ENCODE assay signal across 8 cellular contexts in genomic region chr17:42274812-42275526, GRCh38. TPM values are rescaled to one million over a fixed set of nuclear protein-coding genes. Genes with fewer than 3 reads are reported as not detected.
DNase-seq lines count a peak whose midpoint lies in the region; ATAC-seq, FAIRE-seq and TF ChIP-seq lines count a peak whose summit lies in the region.

No MANE protein-coding gene starts in this region.

- H3K9me2 ChIP-seq in neural cell (ENCODE audit: insufficient read depth, low read length): no peaks in the 10 kb centered on the region

- H4K5ac ChIP-seq in H1 (ENCODE audit: insufficient read length, low read depth, low read length): no peak overlapping the region

- no peak overlapping the region for H2BK120ac ChIP-seq in H1 (replicated peaks; ENCODE audit: low read depth, low read length)

- no peak overlapping the region for H3K23ac ChIP-seq in H1 (ENCODE audit: insufficient read length)

- H2BK15ac ChIP-seq in H1 (ENCODE audit: low read length): no peak overlapping the region

- H3K27ac ChIP-seq in BLaER1 treated with 17β-estradiol and CSF1 and Interleukin-3, amounts not matched to agents 10 nM and 100 nM: peak overlapping the region; percentile 80 to 96 (median 93); a peak in 20 of 22 replicates
- H3K27ac ChIP-seq in H1 (ENCODE audit: low read depth, low read length) (peak overlapping the region; percentile 9; the same call in 1 of the 2 replicates), neural cell (ENCODE audit: low read length) (peak overlapping the region; percentile 90)

- H3K4me3 ChIP-seq in BLaER1 treated with 17β-estradiol and CSF1 and Interleukin-3, amounts not matched to agents 10 nM and 100 nM: peak overlapping the region; percentile 82 to 99 (median 89)
- peak overlapping the region; percentile 53 to 92 (median 75) for H3K4me3 ChIP-seq in H1 (ENCODE audit: extremely low read depth in 1 of 4, insufficient read depth in 2 of 4, low read depth in 3 of 4, low read length in 4 of 4)
- H3K4me3 ChIP-seq in neural cell (ENCODE audit: low read length): peak overlapping the region; percentile 67

- WGBS in H1 (ENCODE audit: extremely low coverage in 1 of 2, insufficient coverage in 1 of 2, insufficient read length in 1 of 2, insufficient replicate concordance in 2 of 2, low coverage in 1 of 2, low lambda C conversion rate in 2 of 2, missing lambda C conversion rate in 1 of 2), 2 experiments: 22% methylated on average over 13 of the region's 13 CpGs; no CpG with 5 or more reads in 1 of the 2 experiments

- DNase-seq in NCI-H69 (lab: John Stamatoyannopoulos, UW) (peak; percentile 58), H1 (ENCODE audit: low read depth in 1 of 2, low spot score in 2 of 2) (no peak), GM19240 (ENCODE audit: insufficient read length, low spot score) (no peak), NCI-H774 (lab: John Stamatoyannopoulos, UW) (no peak), SK-N-DZ (ENCODE audit: low spot score) (no peak)

- peak overlapping the region; percentile 81 to 99 (median 94) for H3K4me2 ChIP-seq in BLaER1 treated with 17β-estradiol and CSF1 and Interleukin-3, amounts not matched to agents 10 nM and 100 nM
- H3K4me2 ChIP-seq in H1 (ENCODE audit: insufficient read depth in 1 of 2, low read depth in 2 of 2, low read length in 2 of 2) (peak overlapping the region; percentile 70 to 91), neural cell (ENCODE audit: low read length) (peak overlapping the region; percentile 95)

- no peak overlapping the region for H3K56ac ChIP-seq in H1 (replicated peaks; ENCODE audit: insufficient read length, low read depth, low read length)

- H3K36me3 ChIP-seq in BLaER1 treated with 17β-estradiol and CSF1 and Interleukin-3, amounts not matched to agents 10 nM and 100 nM: no peaks in the 10 kb centered on the region
- H3K36me3 ChIP-seq in H1 (ENCODE audit: control insufficient read depth in 2 of 4, insufficient read depth in 4 of 4, low read length in 3 of 4) (no peaks in the 10 kb centered on the region), neural cell (ENCODE audit: insufficient read depth, low read length) (no peaks in the 10 kb centered on the region)

- H2AFZ ChIP-seq in H1 (ENCODE audit: low read length) (no peak overlapping the region), neural cell (ENCODE audit: low read depth, low read length) (peak overlapping the region; percentile 31)

- no peaks in the 10 kb centered on the region for H3K9me3 ChIP-seq in BLaER1 treated with 17β-estradiol and CSF1 and Interleukin-3, amounts not matched to agents 10 nM and 100 nM (replicated peaks in 1 of 11)
- H3K9me3 ChIP-seq in H1 (ENCODE audit: insufficient read depth in 2 of 2, low read depth in 1 of 2, low read length in 1 of 2) (no peaks in the 10 kb centered on the region), neural cell (ENCODE audit: low read length) (no peaks in the 10 kb centered on the region)

- TF ChIP-seq RAD21 in H1 (IDR thresholded peaks at IDR 0.05 in 1 of 2, conservative IDR thresholded peaks at IDR 0.05 in 1 of 2; ENCODE audit: low read depth in 2 of 2, low read length in 2 of 2): no peak
- TF ChIP-seq RAD21 in neural cell (conservative IDR thresholded peaks at IDR 0.05): no peak

- H3K79me2 ChIP-seq in H1 (ENCODE audit: control insufficient read depth in 1 of 2, insufficient read depth in 2 of 2, low read length in 2 of 2): peaks cover 4 to 53% of the 10 kb centered on the region in 2 experiments; a peak in 3 of 4 replicates
- peaks cover 53% of the 10 kb centered on the region for H3K79me2 ChIP-seq in neural cell (replicated peaks; ENCODE audit: insufficient read depth, low read length)

- peaks cover 0 to 47% (median 19%) of the 10 kb centered on the region in 11 experiments; a peak in 9 of 22 replicates for H4K20me1 ChIP-seq in BLaER1 treated with 17β-estradiol and CSF1 and Interleukin-3, amounts not matched to agents 10 nM and 100 nM
- H4K20me1 ChIP-seq in H1 (replicated peaks in 1 of 2; ENCODE audit: control insufficient read depth in 1 of 2, insufficient read depth in 2 of 2, low read length in 2 of 2) (peaks cover 0 to 2% of the 10 kb centered on the region in 2 experiments), neural cell (ENCODE audit: insufficient read depth) (peaks cover 5% of the 10 kb centered on the region)

- TF ChIP-seq EP300 in H1 (IDR thresholded peaks at IDR 0.05; ENCODE audit: borderline replicate concordance in 1 of 2, low read depth in 2 of 2, low read length in 2 of 2) (no peak), neural cell (conservative IDR thresholded peaks at IDR 0.05; ENCODE audit: poor library complexity, severe bottlenecking) (no peak)

- peaks cover 8% of the 10 kb centered on the region; the same call in 1 of the 2 replicates for H3K23me2 ChIP-seq in H1 (ENCODE audit: low read depth, low read length)

- no peak overlapping the region for H2BK12ac ChIP-seq in H1 (ENCODE audit: low read depth, low read length)

- H2BK20ac ChIP-seq in H1 (ENCODE audit: low read length): no peak overlapping the region

- no peak overlapping the region for H3K18ac ChIP-seq in H1 (ENCODE audit: extremely low read depth, low read length)

- no peak overlapping the region for H3K4ac ChIP-seq in H1 (replicated peaks; ENCODE audit: insufficient read length, low read depth, low read length)

- no peak for TF ChIP-seq POLR2A in H1 (IDR thresholded peaks at IDR 0.05; ENCODE audit: control extremely low read depth in 1 of 2, low read depth in 2 of 2, low read length in 2 of 2)

- POLR2A ChIA-PET in H1 (lab: Charles Lee; ENCODE audit: partially characterized antibody): interaction anchor here (0.9 to 1.3 kb wide), 7 partner anchors 31 to 148 kb away, joined by 3 to 4 read pairs (median 3); partner anchors contain the start of genes CAVIN1 and HCRT

- H3K9ac ChIP-seq in BLaER1 treated with 17β-estradiol and CSF1 and Interleukin-3, amounts not matched to agents 10 nM and 100 nM: peak overlapping the region; percentile 92 to 96 (median 93)
- H3K9ac ChIP-seq in H1 (replicated peaks in 1 of 4; ENCODE audit: extremely low read depth in 1 of 4, low read depth in 3 of 4, low read length in 3 of 4) (peak overlapping the region in 3 of 4 experiments; percentile 79 to 83 (median 80); a peak in 6 of 7 replicates), neural cell (ENCODE audit: low read length) (peak overlapping the region; percentile 77)

- no peak overlapping the region for H4K91ac ChIP-seq in H1 (replicated peaks; ENCODE audit: insufficient read length, low read length)

- peak overlapping the region; percentile 89; the same call in 1 of the 2 replicates for H4K8ac ChIP-seq in H1 (ENCODE audit: extremely low read depth, insufficient read depth, low read length)

- no peaks in the 10 kb centered on the region for H3F3A ChIP-seq in neural cell (ENCODE audit: insufficient read depth, low read length, poor library complexity, severe bottlenecking)

- H3K79me1 ChIP-seq in H1 (ENCODE audit: low read depth, low read length): peaks cover 8% of the 10 kb centered on the region; the same call in 1 of the 2 replicates

- peaks cover 44 to 56% (median 49%) of the 10 kb centered on the region in 10 experiments for H3K4me1 ChIP-seq in BLaER1 treated with 17β-estradiol and CSF1 and Interleukin-3, amounts not matched to agents 10 nM and 100 nM
- H3K4me1 ChIP-seq in H1 (replicated peaks in 1 of 4; ENCODE audit: control insufficient read depth in 3 of 4, insufficient read depth in 4 of 4, low read length in 3 of 4): peaks cover 9 to 20% (median 13%) of the 10 kb centered on the region in 4 experiments; a peak in 6 of 7 replicates

- CTCF ChIA-PET in H1 (lab: Charles Lee; ENCODE audit: partially characterized antibody): interaction anchor here (1.0 to 5.0 kb wide), 4 partner anchors 24 to 134 kb away, joined by 3 to 26 read pairs (median 6); no protein-coding TSS in a partner anchor

- no peak overlapping the region for H2AK5ac ChIP-seq in H1 (ENCODE audit: low read depth, low read length)

- no peak overlapping the region for H3K14ac ChIP-seq in H1 (ENCODE audit: insufficient read length)

- no peak for FAIRE-seq in H1 (lab: Jason Lieb, UNC)

- TF ChIP-seq CTCF in H1 (IDR thresholded peaks at IDR 0.05; ENCODE audit: control extremely low read depth in 1 of 3, insufficient read depth in 1 of 3, low read depth in 1 of 3, low read length in 3 of 3): no peak
- no peak for TF ChIP-seq CTCF in neural cell (IDR thresholded peaks at IDR 0.05; ENCODE audit: poor library complexity, severe bottlenecking)

- ATAC-seq in GM18858 (IDR thresholded peaks at IDR 0.05; ENCODE audit: unreplicated experiment): no peak

- H3K27me3 ChIP-seq in BLaER1 treated with 17β-estradiol and CSF1 and Interleukin-3, amounts not matched to agents 10 nM and 100 nM: no peaks in the 10 kb centered on the region
- H3K27me3 ChIP-seq in H1 (replicated peaks in 1 of 4; ENCODE audit: control insufficient read depth in 3 of 4, extremely low read depth in 1 of 4, insufficient read depth in 3 of 4, low read length in 3 of 4) (peaks cover 0 to 4% (median 2%) of the 10 kb centered on the region in 4 experiments; a peak in 1 of 7 replicates), neural cell (ENCODE audit: insufficient read depth, low read depth, low read length) (no peaks in the 10 kb centered on the region)

- no peak overlapping the region for H2BK5ac ChIP-seq in H1 (ENCODE audit: low read depth, low read length)

RNA-seq across cellular contexts. Expression of gene STAT5B, which starts 1.2 kb away (rescaled TPM):
- 43.3 and 52.6 TPM in 2 replicates for total RNA-seq in H1 (2021; fragmentation: NEBNext Ultra II Directional; extraction: Animal tissue kit (Norgen Biotek cat#: 25700))
- polyA plus RNA-seq in H1 (2011; rRNA removed) (35.3 and 40.8 TPM in 2 replicates), neural cell (47.4 and 54.9 TPM in 2 replicates)
- polyA plus RNA-seq in H1 (2011; cell fraction: cytosol; rRNA removed): 43.3 TPM
- polyA plus RNA-seq in H1 (2011; cell fraction: nucleus; rRNA removed): 59.0 TPM
- 30.5 to 36.1 TPM (median 33.9 TPM) in 4 replicates for polyA plus RNA-seq in H1 (2012, experiment 1 of 2)
- 19.0 TPM for polyA plus RNA-seq in H1 (2012, experiment 2 of 2)
- 17.7 TPM for polyA plus RNA-seq in H1 (2013, experiment 1 of 2)
- polyA plus RNA-seq in H1 (2013, experiment 2 of 2): 15.8 TPM
- polyA minus RNA-seq in H1 (2011; rRNA and poly(A)+ RNA removed): 43.6 and 47.2 TPM in 2 replicates
- polyA minus RNA-seq in H1 (2011; cell fraction: cytosol; rRNA and poly(A)+ RNA removed): 28.5 TPM
- polyA minus RNA-seq in H1 (2011; cell fraction: nucleus; rRNA and poly(A)+ RNA removed): 22.2 TPM
- 56.2 and 64.2 TPM in 2 replicates for polyA minus RNA-seq in neural cell
- 25.5 and 36.7 TPM in 2 replicates for polyA plus RNA-seq in SK-N-DZ (2014; cell fraction: cytosol; rRNA removed)
- polyA plus RNA-seq in SK-N-DZ (2014; cell fraction: nucleus; rRNA removed): 72.8 and 97.3 TPM in 2 replicates

RNA-seq across cellular contexts. Expression of gene STAT5A, which starts 13.3 kb away (rescaled TPM):
- total RNA-seq in H1 (2021; fragmentation: NEBNext Ultra II Directional; extraction: Animal tissue kit (Norgen Biotek cat#: 25700)): 5.4 and 6.0 TPM in 2 replicates
- 4.2 and 7.9 TPM in 2 replicates for polyA plus RNA-seq in H1 (2011; rRNA removed)
- polyA plus RNA-seq in H1 (2011; cell fraction: cytosol; rRNA removed): 4.2 TPM
- polyA plus RNA-seq in H1 (2011; cell fraction: nucleus; rRNA removed): 9.8 TPM
- 2.3 to 7.0 TPM (median 6.0 TPM) in 4 replicates for polyA plus RNA-seq in H1 (2012, experiment 1 of 2)
- polyA plus RNA-seq in H1 (2012, experiment 2 of 2): 3.0 TPM
- 3.0 TPM for polyA plus RNA-seq in H1 (2013, experiment 1 of 2)
- 3.2 TPM for polyA plus RNA-seq in H1 (2013, experiment 2 of 2)
- polyA minus RNA-seq in H1 (2011; rRNA and poly(A)+ RNA removed): 6.1 and 12.0 TPM in 2 replicates
- 7.6 TPM for polyA minus RNA-seq in H1 (2011; cell fraction: cytosol; rRNA and poly(A)+ RNA removed)
- polyA minus RNA-seq in H1 (2011; cell fraction: nucleus; rRNA and poly(A)+ RNA removed): 4.3 TPM
- 0.08 and 0.28 TPM in 2 replicates for polyA plus RNA-seq in neural cell
- 0.58 and 1.5 TPM in 2 replicates for polyA minus RNA-seq in neural cell
- 10.1 and 12.0 TPM in 2 replicates for polyA plus RNA-seq in SK-N-DZ (2014; cell fraction: cytosol; rRNA removed)
- polyA plus RNA-seq in SK-N-DZ (2014; cell fraction: nucleus; rRNA removed): 13.6 and 19.3 TPM in 2 replicates

Comparison
In these comparisons a context has a peak if more than half of its experiments do, and no peak if none do; other contexts are left out.
1. H3K27ac ChIP-seq: peak in every context shown above with its lines; median percentile 93 in BLaER1 treated with 17β-estradiol and CSF1 and Interleukin-3, amounts not matched to agents 10 nM and 100 nM; 90 in neural cell; 9 in H1.